1 cellular context compared by ENCODE assay signal in the genomic region with DNA sequence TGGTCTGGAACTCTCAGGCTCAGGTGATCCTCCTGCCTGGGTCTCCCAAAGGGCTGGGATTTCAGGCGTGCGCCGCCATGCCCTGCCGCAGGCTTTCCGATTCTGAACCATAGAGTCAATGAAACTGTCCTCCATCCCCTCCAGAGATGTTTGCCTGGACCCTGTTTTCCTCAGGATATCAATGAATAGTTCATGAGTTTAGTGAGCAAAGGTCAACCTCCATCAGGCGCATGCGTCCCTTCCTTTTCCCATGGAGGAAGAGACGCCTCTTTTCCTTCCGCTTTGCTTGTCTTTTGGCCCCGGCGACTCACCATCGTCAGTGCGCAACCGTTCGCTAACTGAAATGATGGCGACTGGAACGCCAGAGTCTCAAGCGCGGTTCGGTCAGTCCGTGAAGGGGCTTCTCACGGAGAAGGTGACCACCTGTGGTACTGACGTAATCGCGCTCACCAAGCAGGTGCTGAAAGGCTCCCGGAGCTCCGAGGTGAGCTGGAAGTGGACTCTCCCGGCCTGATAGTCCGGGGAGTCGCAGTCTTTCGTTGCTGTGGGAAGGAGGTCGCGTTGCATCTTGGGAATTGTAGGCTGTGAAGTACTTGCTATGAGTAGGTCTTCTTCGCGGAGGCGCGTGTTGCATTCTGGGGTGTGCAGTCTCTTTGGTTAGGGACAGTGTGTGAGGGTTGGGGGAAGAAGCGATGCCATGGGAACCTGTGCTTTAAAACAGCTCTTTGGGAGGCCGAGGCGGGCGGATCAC.
TF ChIP-seq lines count a peak whose summit lies in the region.

Gene BORCS7 (plus strand): TSS at position 316 of the 751 bp plus-strand sequence. CDS start 28 bp downstream, at position 344.

TF ChIP-seq in H1, 55 proteins besides CTCF, POLR2A, EP300 and RAD21:
- peak; percentile 83 for TF ChIP-seq YY1 (IDR thresholded peaks at IDR 0.05; ENCODE audit: low read depth, low read length)
- TF ChIP-seq BCL11A (IDR thresholded peaks at IDR 0.05; ENCODE audit: low read depth in 2 of 2, low read length in 2 of 2) = no peak
- no peak for TF ChIP-seq CBX8 (IDR thresholded peaks at IDR 0.05; ENCODE audit: borderline replicate concordance, low read depth, low read length)
- TF ChIP-seq BACH1 (IDR thresholded peaks at IDR 0.05; ENCODE audit: low read length) = no peak
- TF ChIP-seq SUZ12 (IDR thresholded peaks at IDR 0.05; ENCODE audit: low read length) = no peak
- no peak for TF ChIP-seq ATF3 (IDR thresholded peaks at IDR 0.05; ENCODE audit: insufficient read depth, low read depth, low read length)
- peak; percentile 71 for TF ChIP-seq NRF1 (IDR thresholded peaks at IDR 0.05; ENCODE audit: low read depth, low read length)
- TF ChIP-seq SAP30 (IDR thresholded peaks at IDR 0.05; ENCODE audit: insufficient read depth, insufficient replicate concordance, low read length) = peak; percentile 70
- TF ChIP-seq CREB1 (IDR thresholded peaks at IDR 0.05) = peak; percentile 79
- TF ChIP-seq KDM1A (IDR thresholded peaks at IDR 0.05; ENCODE audit: borderline replicate concordance, low read length) = no peak
- peak; percentile 85 for TF ChIP-seq TAF7 (optimal IDR thresholded peaks at IDR 0.05; ENCODE audit: borderline replicate concordance, low read depth, low read length)
- TF ChIP-seq NANOG (IDR thresholded peaks at IDR 0.05; ENCODE audit: insufficient read depth, low read depth, low read length, poor library complexity, severe bottlenecking) = no peak
- TF ChIP-seq MAFK (IDR thresholded peaks at IDR 0.05; ENCODE audit: low read depth, low read length) = no peak
- no peak for TF ChIP-seq CBX5 (IDR thresholded peaks at IDR 0.05; ENCODE audit: low read depth, low read length)
- TF ChIP-seq SIX5 (IDR thresholded peaks at IDR 0.05; ENCODE audit: low read depth, low read length) = peak; percentile 76
- TF ChIP-seq EGR1 (IDR thresholded peaks at IDR 0.05; ENCODE audit: borderline replicate concordance, low read depth, low read length) = no peak
- TF ChIP-seq RNF2 (IDR thresholded peaks at IDR 0.05; ENCODE audit: borderline replicate concordance, low read depth, low read length, missing control alignments, poor library complexity, severe bottlenecking) = no peak
- 0 out of 4 replicates have a peak, but pooled peaks of 1 of the 2 experiments have one; percentile 65 for TF ChIP-seq HDAC2 (IDR thresholded peaks at IDR 0.05; ENCODE audit: borderline replicate concordance in 1 of 2, low read depth in 2 of 2, low read length in 2 of 2)
- no peak for TF ChIP-seq USF2 (IDR thresholded peaks at IDR 0.05; ENCODE audit: low read length)
- TF ChIP-seq CHD1 (IDR thresholded peaks at IDR 0.05; ENCODE audit: low read depth, low read length) = no peak
- peak; percentile 89 for TF ChIP-seq KDM4A (IDR thresholded peaks at IDR 0.05; ENCODE audit: low read depth, low read length, severe bottlenecking)
- no peak for TF ChIP-seq FOSL1 (IDR thresholded peaks at IDR 0.05; ENCODE audit: insufficient read depth, low read depth, low read length)
- TF ChIP-seq EZH2 (IDR thresholded peaks at IDR 0.05; ENCODE audit: low read depth, low read length, severe bottlenecking) = no peak
- peak; percentile 86; the same call in 1 of the 2 replicates for TF ChIP-seq TAF1 (IDR thresholded peaks at IDR 0.05; ENCODE audit: low read depth, low read length)
- no peak for TF ChIP-seq CHD2 (IDR thresholded peaks at IDR 0.05; ENCODE audit: low read length)
- 0 out of 2 replicates have a peak, but pooled peaks have one; percentile 42 for TF ChIP-seq GTF2F1 (IDR thresholded peaks at IDR 0.05; ENCODE audit: borderline replicate concordance, low read depth, low read length)
- TF ChIP-seq SIN3A (conservative IDR thresholded peaks at IDR 0.05 in 1 of 2, IDR thresholded peaks at IDR 0.05 in 1 of 2; ENCODE audit: low read depth in 1 of 2, low read length in 2 of 2) = peak in 1 of 2 experiments; percentile 79; a peak in 2 of 4 replicates
- peak; percentile 98 for TF ChIP-seq ASH2L (IDR thresholded peaks at IDR 0.05; ENCODE audit: low read length)
- TF ChIP-seq, protein P1, sequence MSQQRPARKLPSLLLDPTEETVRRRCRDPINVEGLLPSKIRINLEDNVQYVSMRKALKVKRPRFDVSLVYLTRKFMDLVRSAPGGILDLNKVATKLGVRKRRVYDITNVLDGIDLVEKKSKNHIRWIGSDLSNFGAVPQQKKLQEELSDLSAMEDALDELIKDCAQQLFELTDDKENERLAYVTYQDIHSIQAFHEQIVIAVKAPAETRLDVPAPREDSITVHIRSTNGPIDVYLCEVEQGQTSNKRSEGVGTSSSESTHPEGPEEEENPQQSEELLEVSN (IDR thresholded peaks at IDR 0.05) = no peak
- peak; percentile 90 for TF ChIP-seq PHF8 (conservative IDR thresholded peaks at IDR 0.05; ENCODE audit: low read depth, low read length)
- peak; percentile 69; the same call in 1 of the 2 replicates for TF ChIP-seq JUND (IDR thresholded peaks at IDR 0.05; ENCODE audit: low read length)
- TF ChIP-seq, protein P2, sequence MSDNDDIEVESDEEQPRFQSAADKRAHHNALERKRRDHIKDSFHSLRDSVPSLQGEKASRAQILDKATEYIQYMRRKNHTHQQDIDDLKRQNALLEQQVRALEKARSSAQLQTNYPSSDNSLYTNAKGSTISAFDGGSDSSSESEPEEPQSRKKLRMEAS (IDR thresholded peaks at IDR 0.05) = no peak
- TF ChIP-seq HDAC6 (IDR thresholded peaks at IDR 0.05; ENCODE audit: low read depth, low read length) = no peak
- peak; percentile 39; the same call in 1 of the 2 replicates for TF ChIP-seq TEAD4 (IDR thresholded peaks at IDR 0.05; ENCODE audit: low read depth, low read length)
- peak; percentile 82; the same call in 1 of the 2 replicates for TF ChIP-seq ATF2 (IDR thresholded peaks at IDR 0.05; ENCODE audit: low read length)
- no peak for TF ChIP-seq GABPA (IDR thresholded peaks at IDR 0.05; ENCODE audit: borderline replicate concordance, insufficient read depth, low read length)
- no peak for TF ChIP-seq CHD7 (IDR thresholded peaks at IDR 0.05; ENCODE audit: insufficient replicate concordance, low read length)
- peak; percentile 97 for TF ChIP-seq RBBP5 (IDR thresholded peaks at IDR 0.05; ENCODE audit: borderline replicate concordance, low read depth, low read length)
- peak; percentile 70 for TF ChIP-seq TBP (IDR thresholded peaks at IDR 0.05; ENCODE audit: low read depth, low read length)
- TF ChIP-seq SP4 (IDR thresholded peaks at IDR 0.05; ENCODE audit: low read length) = no peak
- TF ChIP-seq TCF12 (IDR thresholded peaks at IDR 0.05; ENCODE audit: low read depth, low read length) = no peak
- no peak for TF ChIP-seq RXRA (IDR thresholded peaks at IDR 0.05; ENCODE audit: insufficient read depth, low read depth, low read length)
- TF ChIP-seq POLR2AphosphoS5 (IDR thresholded peaks at IDR 0.05; ENCODE audit: low read depth, low read length) = peak; percentile 89; the same call in 1 of the 2 replicates
